1 cellular context compared by ENCODE assay signal in genomic region chr1:110525250-110525597, GRCh38.
TF ChIP-seq lines count a peak whose summit lies in the region.

No MANE protein-coding gene starts in this region.

TF ChIP-seq in H1, 55 proteins besides CTCF, POLR2A, EP300 and RAD21 (continued from another document):
- no peak for TF ChIP-seq KDM4A (IDR thresholded peaks at IDR 0.05; ENCODE audit: low read depth, low read length, severe bottlenecking)
- no peak for TF ChIP-seq POLR2AphosphoS5 (IDR thresholded peaks at IDR 0.05; ENCODE audit: low read depth, low read length)
- TF ChIP-seq CHD7 (IDR thresholded peaks at IDR 0.05; ENCODE audit: insufficient replicate concordance, low read length), result no peak
- TF ChIP-seq YY1 (IDR thresholded peaks at IDR 0.05; ENCODE audit: low read depth, low read length), result no peak
- no peak for TF ChIP-seq SIX5 (IDR thresholded peaks at IDR 0.05; ENCODE audit: low read depth, low read length)
- TF ChIP-seq RXRA (IDR thresholded peaks at IDR 0.05; ENCODE audit: insufficient read depth, low read depth, low read length), result no peak
- TF ChIP-seq MAX (IDR thresholded peaks at IDR 0.05), result no peak
- no peak for TF ChIP-seq SRF (IDR thresholded peaks at IDR 0.05; ENCODE audit: low read depth, low read length)
- TF ChIP-seq CHD1 (IDR thresholded peaks at IDR 0.05; ENCODE audit: low read depth, low read length), result no peak
- no peak for TF ChIP-seq EGR1 (IDR thresholded peaks at IDR 0.05; ENCODE audit: borderline replicate concordance, low read depth, low read length)
- no peak for TF ChIP-seq GTF2F1 (IDR thresholded peaks at IDR 0.05; ENCODE audit: borderline replicate concordance, low read depth, low read length)
- TF ChIP-seq FOSL1 (IDR thresholded peaks at IDR 0.05; ENCODE audit: insufficient read depth, low read depth, low read length), result no peak
- TF ChIP-seq BRCA1 (IDR thresholded peaks at IDR 0.05; ENCODE audit: low read depth, low read length), result no peak
- no peak for TF ChIP-seq SIN3A (conservative IDR thresholded peaks at IDR 0.05 in 1 of 2, IDR thresholded peaks at IDR 0.05 in 1 of 2; ENCODE audit: low read depth in 1 of 2, low read length in 2 of 2)
- TF ChIP-seq SP1 (IDR thresholded peaks at IDR 0.05; ENCODE audit: low read depth, low read length), result no peak
- TF ChIP-seq SUZ12 (IDR thresholded peaks at IDR 0.05; ENCODE audit: low read length), result no peak
TF ChIP-seq in H1: peak in this region for 0.
